Comparison of ENCODE assay signal across 25 cellular contexts in the genomic region with DNA sequence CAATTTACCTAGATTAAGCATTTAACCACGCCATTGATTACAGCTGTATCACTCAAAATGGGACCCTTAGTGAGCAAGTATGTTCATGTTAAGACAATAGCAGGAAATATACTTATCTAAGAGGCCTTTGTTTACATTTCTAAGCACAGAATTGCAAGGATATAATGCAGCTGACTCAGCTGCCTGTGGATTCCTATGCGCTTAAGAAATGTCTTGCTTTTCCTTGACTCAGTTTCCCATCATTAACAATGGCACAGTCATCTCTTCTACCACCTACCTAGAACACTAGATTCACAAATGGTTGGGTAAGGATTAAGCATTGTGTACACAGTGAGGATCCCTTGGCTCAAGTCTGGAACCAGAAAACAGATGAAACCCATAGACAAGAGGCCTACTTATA.
DNase-seq lines count a peak whose midpoint lies in the region; ATAC-seq, FAIRE-seq and TF ChIP-seq lines count a peak whose summit lies in the region.
"Had no signal": no experiment of that assay in that cellular context is flagged by ENCODE, and none has a peak within 500 bp of the region (broad histone marks: within the 10 kb centered on the region; RNA-seq: fewer than 3 reads in every experiment).

No MANE protein-coding gene starts in this region.

- TF ChIP-seq CTCF in AG10803 (conservative IDR thresholded peaks at IDR 0.05; ENCODE audit: low read length) (no peak), PC-3 (conservative IDR thresholded peaks at IDR 0.05; ENCODE audit: low read depth, low read length) (no peak), cardiac fibroblast (IDR thresholded peaks at IDR 0.05; ENCODE audit: low read depth, low read length) (no peak), keratinocyte (optimal IDR thresholded peaks at IDR 0.05 in 1 of 3, IDR thresholded peaks at IDR 0.05 in 1 of 3, conservative IDR thresholded peaks at IDR 0.05 in 1 of 3; ENCODE audit: extremely low read depth in 1 of 3, insufficient read depth in 2 of 3, low read length in 3 of 3) (no peak)

- no peaks in the 10 kb centered on the region for H3K9me3 Mint-ChIP-seq in activated naive CD4-positive, alpha-beta T cell treated with anti-CD3 and anti-CD28 coated beads, Interleukin-2, amount 10 ng/mL, durations not matched to agents 7 days and 5 days
- no peaks in the 10 kb centered on the region for H3K9me3 Mint-ChIP-seq in activated T-helper 2 cell treated with anti-CD3 and anti-CD28 coated beads, Interferon-gamma antibody, Interleukin-2, Interleukin-4, amounts not matched to agents 10 μg/mL and 5 μg/mL and 100 μg/mL, durations not matched to agents 14 hours and 24 hours and 36 hours
- H3K9me3 Mint-ChIP-seq: activated naive CD4-positive, alpha-beta T cell treated with anti-CD3 and anti-CD28 coated beads, Interleukin-2, amount 50 U/mL, for 24 hours; naive thymus-derived CD8-positive, alpha-beta T cell had no signal

- H3K4me2 ChIP-seq in PC-3 (ENCODE audit: low read length) (no peak overlapping the region), keratinocyte (ENCODE audit: control insufficient read depth, extremely low read depth, insufficient read depth, low read depth, low read length) (peak overlapping the region; percentile 43)
- H3K4me2 ChIP-seq: KMS-11, SK-N-SH had no signal

- no peaks in the 10 kb centered on the region for H3K9me1 ChIP-seq in keratinocyte (ENCODE audit: control insufficient read depth, extremely low read depth, insufficient read depth, low read length)

- peak; percentile 97 for FAIRE-seq in keratinocyte (lab: Jason Lieb, UNC)

- no peak overlapping the region for H3K4me3 ChIP-seq in AG10803 (ENCODE audit: low read length)
- H3K4me3 ChIP-seq in PC-3 (ENCODE audit: low read length), result no peak overlapping the region
- no peak overlapping the region for H3K4me3 ChIP-seq in cardiac fibroblast (replicated peaks in 1 of 2; ENCODE audit: low read depth in 2 of 2, low read length in 2 of 2)
- H3K4me3 ChIP-seq in keratinocyte (ENCODE audit: control insufficient read depth in 2 of 3, extremely low read depth in 1 of 3, insufficient read depth in 2 of 3, low read depth in 1 of 3, low read length in 3 of 3), result peak overlapping the region in 1 of 3 experiments; percentile 29
- H3K4me3 ChIP-seq: esophagus muscularis mucosa, Peyer's patch, suprapubic skin, vagina had no signal

- dilution Hi-C loops in keratinocyte (cut with MboI; ENCODE audit: extremely low pct_ligation_motif_present, low sequenced_read_pairs), result no loop called here

- ATAC-seq in PC-3, result 0 out of 2 replicates have a peak, but pooled peaks have one; percentile 17
- ATAC-seq: left cardiac atrium; naive thymus-derived CD8-positive, alpha-beta T cell had no signal

- BruUV-seq in PC-3 (replicated peaks; lab: Mats Ljungman, UMichigan), result no TSS peak

- no peak overlapping the region for H3K27ac Mint-ChIP-seq in activated naive CD4-positive, alpha-beta T cell treated with anti-CD3 and anti-CD28 coated beads, Interleukin-2, amount 10 ng/mL, durations not matched to agents 7 days and 5 days
- no peak overlapping the region for H3K27ac Mint-ChIP-seq in activated T-helper 2 cell treated with anti-CD3 and anti-CD28 coated beads, Interferon-gamma antibody, Interleukin-2, Interleukin-4, amounts not matched to agents 10 μg/mL and 5 μg/mL and 100 μg/mL, durations not matched to agents 14 hours and 24 hours and 36 hours
- H3K27ac Mint-ChIP-seq: activated naive CD4-positive, alpha-beta T cell treated with anti-CD3 and anti-CD28 coated beads, Interleukin-2, amount 50 U/mL, for 24 hours had no signal

- H3K79me2 ChIP-seq in PC-3 (ENCODE audit: low read length), result no peaks in the 10 kb centered on the region
- peaks cover 60% of the 10 kb centered on the region for H3K79me2 ChIP-seq in keratinocyte (ENCODE audit: control insufficient read depth, insufficient read depth, low read length)

- H3K4me1 ChIP-seq in PC-3 (ENCODE audit: insufficient read depth, low read length) (peaks cover 15% of the 10 kb centered on the region), keratinocyte (ENCODE audit: control insufficient read depth, extremely low read depth, insufficient read depth, low read length) (peaks cover 68% of the 10 kb centered on the region)
- H3K4me1 ChIP-seq: Peyer's patch had no signal

- no peaks in the 10 kb centered on the region for H3K36me3 Mint-ChIP-seq in activated naive CD4-positive, alpha-beta T cell treated with anti-CD3 and anti-CD28 coated beads, Interleukin-2, amount 10 ng/mL, durations not matched to agents 7 days and 5 days
- H3K36me3 Mint-ChIP-seq in activated T-helper 2 cell treated with anti-CD3 and anti-CD28 coated beads, Interferon-gamma antibody, Interleukin-2, Interleukin-4, amounts not matched to agents 10 μg/mL and 5 μg/mL and 100 μg/mL, durations not matched to agents 14 hours and 24 hours and 36 hours (ENCODE audit: low read depth), result no peaks in the 10 kb centered on the region
- H3K36me3 Mint-ChIP-seq: naive thymus-derived CD8-positive, alpha-beta T cell had no signal

- H4K20me1 ChIP-seq in PC-3 (ENCODE audit: low read length), result no peaks in the 10 kb centered on the region
- H4K20me1 ChIP-seq in keratinocyte (ENCODE audit: control insufficient read depth, extremely low read depth, insufficient read depth, low read length), result no peaks in the 10 kb centered on the region

- H3K4me3 Mint-ChIP-seq in activated naive CD4-positive, alpha-beta T cell treated with anti-CD3 and anti-CD28 coated beads, Interleukin-2, amount 10 ng/mL, durations not matched to agents 7 days and 5 days, result no peak overlapping the region
- H3K4me3 Mint-ChIP-seq in activated T-helper 2 cell treated with anti-CD3 and anti-CD28 coated beads, Interferon-gamma antibody, Interleukin-2, Interleukin-4, amounts not matched to agents 10 μg/mL and 5 μg/mL and 100 μg/mL, durations not matched to agents 14 hours and 24 hours and 36 hours (ENCODE audit: low read depth), result no peak overlapping the region
- H3K4me3 Mint-ChIP-seq: activated naive CD4-positive, alpha-beta T cell treated with anti-CD3 and anti-CD28 coated beads, Interleukin-2, amount 50 U/mL, for 24 hours; naive thymus-derived CD8-positive, alpha-beta T cell had no signal

- H3F3A ChIP-seq in PC-3 (ENCODE audit: low read length, unreplicated experiment), result no peaks in the 10 kb centered on the region

- CTCF ChIA-PET in PC-3 (lab: Charles Lee), result no interaction called here
- CTCF ChIA-PET in activated naive CD4-positive, alpha-beta T cell treated with anti-CD3 and anti-CD28 coated beads, Interleukin-2, amount 10 ng/mL, durations not matched to agents 7 days and 5 days (lab: Charles Lee), result no interaction called here

- H3K27me3 Mint-ChIP-seq in activated naive CD4-positive, alpha-beta T cell treated with anti-CD3 and anti-CD28 coated beads, Interleukin-2, amount 10 ng/mL, durations not matched to agents 7 days and 5 days, result no peaks in the 10 kb centered on the region
- peaks cover 14% of the 10 kb centered on the region for H3K27me3 Mint-ChIP-seq in activated T-helper 2 cell treated with anti-CD3 and anti-CD28 coated beads, Interferon-gamma antibody, Interleukin-2, Interleukin-4, amounts not matched to agents 10 μg/mL and 5 μg/mL and 100 μg/mL, durations not matched to agents 14 hours and 24 hours and 36 hours (ENCODE audit: low read depth)
- H3K27me3 Mint-ChIP-seq: activated naive CD4-positive, alpha-beta T cell treated with anti-CD3 and anti-CD28 coated beads, Interleukin-2, amount 50 U/mL, for 24 hours had no signal

- no peaks in the 10 kb centered on the region for H3K9me2 ChIP-seq in PC-3 (replicated peaks; ENCODE audit: low read length)
- H3K9me2 ChIP-seq: SK-N-SH had no signal

- H3K9ac ChIP-seq in PC-3 (ENCODE audit: low read length) (no peak overlapping the region), keratinocyte (ENCODE audit: control insufficient read depth, extremely low read depth, insufficient read depth, low read length) (no peak overlapping the region)
- H3K9ac ChIP-seq: KMS-11, SK-N-SH had no signal

- H3K27ac ChIP-seq in PC-3 (ENCODE audit: low read length) (no peak overlapping the region), keratinocyte (ENCODE audit: control insufficient read depth, insufficient read depth, low read length) (peak overlapping the region; percentile 65)
- H3K27ac ChIP-seq: esophagus muscularis mucosa, KMS-11, Peyer's patch, suprapubic skin, vagina had no signal

- POLR2A ChIA-PET in PC-3 (lab: Charles Lee; ENCODE audit: unreplicated experiment), result no interaction called here

- DNase-seq in AG10803 (ENCODE audit: low read depth), result peak; percentile 13
- DNase-seq in PC-3, result no peak
- peak; percentile 59 to 86 for DNase-seq in cardiac fibroblast (ENCODE audit: low read depth in 2 of 2)
- DNase-seq in keratinocyte (ENCODE audit: low read depth, low spot score), result no peak
- no peak for DNase-seq in NCI-H1417 treated with DMSO at 0.1 percent for 48 hours (lab: John Stamatoyannopoulos, UW)
- no peak for DNase-seq in activated naive CD4-positive, alpha-beta T cell treated with anti-CD3 and anti-CD28 coated beads, Interleukin-2, amount 10 ng/mL, durations not matched to agents 7 days and 5 days
- DNase-seq in NCI-H1694 (lab: John Stamatoyannopoulos, UW), result no peak
- no peak for DNase-seq in activated T-helper 2 cell treated with anti-CD3 and anti-CD28 coated beads, Interferon-gamma antibody, Interleukin-2, Interleukin-4, amounts not matched to agents 10 μg/mL and 5 μg/mL and 100 μg/mL, durations not matched to agents 14 hours and 24 hours and 36 hours (ENCODE audit: low spot score)
- DNase-seq: ACHN; activated CD8-positive, alpha-beta memory T cell treated with anti-CD3 and anti-CD28 coated beads for 24 hours; activated T-cell treated with anti-CD3 and anti-CD28 coated beads, Interleukin-2, amount 50 U/mL, for 48 hours; C1 segment of cervical spinal cord; left cardiac atrium; naive thymus-derived CD8-positive, alpha-beta T cell; NCI-H2029; NCI-H446; NK-92 treated with Interleukin-12 subunit alpha and Interleukin-12 subunit beta, amount 100 ng/mL, for 24 hours; Peyer's patch; SK-N-SH; T1000 had no signal

- intact Hi-C loops in PC-3 (cut with micrococcal nuclease), result no loop called here
- intact Hi-C loops in activated T-helper 2 cell treated with anti-CD3 and anti-CD28 coated beads, Interferon-gamma antibody, Interleukin-2, Interleukin-4, amounts not matched to agents 10 μg/mL and 5 μg/mL and 100 μg/mL, durations not matched to agents 14 hours and 24 hours and 36 hours (cut with micrococcal nuclease), result no loop called here

- H3K36me3 ChIP-seq in PC-3 (ENCODE audit: low read depth, low read length) (no peaks in the 10 kb centered on the region), keratinocyte (ENCODE audit: control insufficient read depth in 2 of 2, extremely low read depth in 1 of 2, insufficient read depth in 2 of 2, low read length in 2 of 2) (no peaks in the 10 kb centered on the region)
- H3K36me3 ChIP-seq: esophagus muscularis mucosa, Peyer's patch, suprapubic skin, vagina had no signal

- peaks cover 5% of the 10 kb centered on the region for H3K4me1 Mint-ChIP-seq in activated naive CD4-positive, alpha-beta T cell treated with anti-CD3 and anti-CD28 coated beads, Interleukin-2, amount 10 ng/mL, durations not matched to agents 7 days and 5 days
- peaks cover 13% of the 10 kb centered on the region for H3K4me1 Mint-ChIP-seq in activated T-helper 2 cell treated with anti-CD3 and anti-CD28 coated beads, Interferon-gamma antibody, Interleukin-2, Interleukin-4, amounts not matched to agents 10 μg/mL and 5 μg/mL and 100 μg/mL, durations not matched to agents 14 hours and 24 hours and 36 hours (ENCODE audit: low read depth)

- no peak overlapping the region for H2AFZ ChIP-seq in PC-3 (ENCODE audit: low read length)
- H2AFZ ChIP-seq in keratinocyte (ENCODE audit: control insufficient read depth, low read length), result no peak overlapping the region

- H3K9me3 ChIP-seq in PC-3 (ENCODE audit: low read length) (no peaks in the 10 kb centered on the region), keratinocyte (ENCODE audit: control insufficient read depth, low read depth, low read length) (no peaks in the 10 kb centered on the region)
- H3K9me3 ChIP-seq: esophagus muscularis mucosa, Peyer's patch, SK-N-SH, suprapubic skin, vagina had no signal

- no peaks in the 10 kb centered on the region for H3K27me3 ChIP-seq in PC-3 (ENCODE audit: low read length)
- no peaks in the 10 kb centered on the region for H3K27me3 ChIP-seq in keratinocyte (ENCODE audit: control insufficient read depth, extremely low read depth, insufficient read depth, low read length)
- H3K27me3 ChIP-seq: esophagus muscularis mucosa, Peyer's patch, suprapubic skin, vagina had no signal

Comparison
In these comparisons a context has a peak if more than half of its experiments do, and no peak if none do; other contexts are left out.
1. DNase-seq: peak in AG10803 (single experiment) and cardiac fibroblast (2 of 2); none in PC-3 (single experiment), keratinocyte (single experiment), NCI-H1417 treated with DMSO at 0.1 percent for 48 hours (single experiment), activated naive CD4-positive, alpha-beta T cell treated with anti-CD3 and anti-CD28 coated beads, Interleukin-2, amount 10 ng/mL, durations not matched to agents 7 days and 5 days (single experiment), NCI-H1694 (single experiment) and activated T-helper 2 cell treated with anti-CD3 and anti-CD28 coated beads, Interferon-gamma antibody, Interleukin-2, Interleukin-4, amounts not matched to agents 10 μg/mL and 5 μg/mL and 100 μg/mL, durations not matched to agents 14 hours and 24 hours and 36 hours (single experiment).